In the genomic region with DNA sequence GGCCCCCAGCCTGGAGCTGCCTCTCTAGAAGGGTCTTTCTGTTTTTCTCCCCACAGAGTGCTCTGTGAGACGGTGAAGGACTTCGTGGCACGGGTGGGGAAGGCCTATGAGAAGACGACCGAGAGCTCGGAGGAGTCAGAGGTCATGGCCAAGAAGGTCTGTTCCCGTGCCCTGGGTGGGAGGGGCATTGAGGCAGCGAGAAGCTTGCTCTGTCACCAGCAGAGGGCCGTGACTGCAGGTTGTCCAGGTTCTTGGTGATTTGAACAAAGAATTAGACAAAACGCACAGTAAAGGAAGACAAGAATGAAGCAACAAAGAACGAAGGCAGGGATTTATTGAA, we compare ENCODE assay signal across 11 cellular contexts.
DNase-seq lines count a peak whose midpoint lies in the region; ATAC-seq and TF ChIP-seq lines count a peak whose summit lies in the region.
"Had no signal": no experiment of that assay in that cellular context is flagged by ENCODE, and none has a peak within 500 bp of the region (broad histone marks: within the 10 kb centered on the region; RNA-seq: fewer than 3 reads in every experiment).

No MANE protein-coding gene starts in this region.

- H3K4me2 ChIP-seq in GM23248 (ENCODE audit: unreplicated experiment): no peak overlapping the region
- H3K4me2 ChIP-seq: BLaER1 had no signal

- H3K4me3 ChIP-seq in LNCaP clone FGC (ENCODE audit: low read depth, low read length): no peak overlapping the region
- H3K4me3 ChIP-seq in GM23248: no peak overlapping the region
- H3K4me3 ChIP-seq: BLaER1 had no signal

- in situ Hi-C loops in GM23248 (cut with MboI): no loop called here

- H3K27me3 Mint-ChIP-seq in chondrocyte (ENCODE audit: low read depth): no peaks in the 10 kb centered on the region
- no peaks in the 10 kb centered on the region for H3K27me3 Mint-ChIP-seq in activated CD4-positive, alpha-beta memory T cell treated with anti-CD3 and anti-CD28 coated beads, Interleukin-2, amount 10 ng/mL, durations not matched to agents 7 days and 5 days
- H3K27me3 Mint-ChIP-seq: brain had no signal

- WGBS in GM23248 (ENCODE audit: low coverage in 1 of 2, low lambda C conversion rate in 2 of 2, missing lambda C conversion rate in 2 of 2), 2 experiments: 79 to 80% methylated on average over 11 of the region's 11 CpGs

- POLR2A ChIA-PET in activated CD4-positive, alpha-beta memory T cell treated with anti-CD3 and anti-CD28 coated beads, Interleukin-2, amount 10 ng/mL, durations not matched to agents 7 days and 5 days (lab: Charles Lee): no interaction called here

- no peaks in the 10 kb centered on the region for H3K9me3 ChIP-seq in GM23248 (ENCODE audit: low read depth)
- H3K9me3 ChIP-seq: BLaER1 had no signal

- H3K27ac ChIP-seq in GM23248: no peak overlapping the region
- H3K27ac ChIP-seq: BLaER1 had no signal

- no peaks in the 10 kb centered on the region for H3K79me2 ChIP-seq in GM23248 (ENCODE audit: insufficient read depth)

- no peak overlapping the region for H2AFZ ChIP-seq in GM23248

- H3K9me3 Mint-ChIP-seq in chondrocyte (ENCODE audit: low read depth): no peaks in the 10 kb centered on the region
- H3K9me3 Mint-ChIP-seq in activated CD4-positive, alpha-beta memory T cell treated with anti-CD3 and anti-CD28 coated beads, Interleukin-2, amount 10 ng/mL, durations not matched to agents 7 days and 5 days: no peaks in the 10 kb centered on the region
- H3K9me3 Mint-ChIP-seq: brain had no signal

- DNase-seq in activated CD4-positive, CD25-positive, alpha-beta regulatory T cell treated with anti-CD3 and anti-CD28 coated beads, Interleukin-2, amount 50 U/mL, for 72 hours: peak; percentile 16
- DNase-seq in activated CD4-positive, CD25-positive, alpha-beta regulatory T cell (lab: John Stamatoyannopoulos, UW): no peak
- DNase-seq in LNCaP clone FGC (ENCODE audit: low read depth) (no peak), chondrocyte (ENCODE audit: low spot score) (peak; percentile 69), renal cortical epithelial cell (ENCODE audit: low read depth) (peak; percentile 3), GM23248 (no peak)
- no peak for DNase-seq in activated CD4-positive, alpha-beta memory T cell treated with anti-CD3 and anti-CD28 coated beads, Interleukin-2, amount 10 ng/mL, durations not matched to agents 7 days and 5 days
- DNase-seq: NCI-H2029 treated with DMSO at 0.1 percent for 48 hours had no signal

- no peaks in the 10 kb centered on the region for H3K27me3 ChIP-seq in GM23248 (replicated peaks; ENCODE audit: insufficient read depth)
- H3K27me3 ChIP-seq: BLaER1 had no signal

- H3K4me1 Mint-ChIP-seq in chondrocyte (ENCODE audit: low read depth): peaks cover 23% of the 10 kb centered on the region
- peaks cover 6% of the 10 kb centered on the region for H3K4me1 Mint-ChIP-seq in activated CD4-positive, alpha-beta memory T cell treated with anti-CD3 and anti-CD28 coated beads, Interleukin-2, amount 10 ng/mL, durations not matched to agents 7 days and 5 days

- no peak overlapping the region for H3K9ac ChIP-seq in GM23248
- H3K9ac ChIP-seq: BLaER1 had no signal

- no peaks in the 10 kb centered on the region for H3K4me1 ChIP-seq in GM23248 (ENCODE audit: insufficient read depth)
- H3K4me1 ChIP-seq: BLaER1 had no signal

- CTCF ChIA-PET in activated CD4-positive, alpha-beta memory T cell treated with anti-CD3 and anti-CD28 coated beads, Interleukin-2, amount 10 ng/mL, durations not matched to agents 7 days and 5 days (lab: Charles Lee): interaction anchor here (1.3 to 11.6 kb wide), 2 partner anchors 22 to 45 kb away, joined by 3 to 295 read pairs; no protein-coding TSS in a partner anchor

- no peak for ATAC-seq in HG03439 (IDR thresholded peaks at IDR 0.05; ENCODE audit: unreplicated experiment)

- no peaks in the 10 kb centered on the region for H3K36me3 ChIP-seq in GM23248 (ENCODE audit: low read depth)

- H3F3A ChIP-seq in GM23248 (ENCODE audit: insufficient read depth): no peaks in the 10 kb centered on the region

- H3K27ac Mint-ChIP-seq in chondrocyte (ENCODE audit: unreplicated experiment): no peak overlapping the region
- no peak overlapping the region for H3K27ac Mint-ChIP-seq in activated CD4-positive, alpha-beta memory T cell treated with anti-CD3 and anti-CD28 coated beads, Interleukin-2, amount 10 ng/mL, durations not matched to agents 7 days and 5 days

- TF ChIP-seq CTCF in LNCaP clone FGC (IDR thresholded peaks at IDR 0.05; ENCODE audit: control insufficient read depth, extremely low read depth, insufficient read depth) (peak; percentile 36), chondrocyte (IDR thresholded peaks at IDR 0.05) (no peak)

- no peaks in the 10 kb centered on the region for H3K9me2 ChIP-seq in GM23248 (ENCODE audit: insufficient read depth)

- H3K36me3 Mint-ChIP-seq in chondrocyte (ENCODE audit: low read depth): peaks cover 35% of the 10 kb centered on the region
- peaks cover 54% of the 10 kb centered on the region for H3K36me3 Mint-ChIP-seq in activated CD4-positive, alpha-beta memory T cell treated with anti-CD3 and anti-CD28 coated beads, Interleukin-2, amount 10 ng/mL, durations not matched to agents 7 days and 5 days (ENCODE audit: low read depth)

- H4K20me1 ChIP-seq in GM23248 (ENCODE audit: insufficient read depth): no peaks in the 10 kb centered on the region

- no peak overlapping the region for H3K4me3 Mint-ChIP-seq in chondrocyte (ENCODE audit: unreplicated experiment)
- H3K4me3 Mint-ChIP-seq in activated CD4-positive, alpha-beta memory T cell treated with anti-CD3 and anti-CD28 coated beads, Interleukin-2, amount 10 ng/mL, durations not matched to agents 7 days and 5 days: no peak overlapping the region
- H3K4me3 Mint-ChIP-seq: brain had no signal

Comparison
In these comparisons a context has a peak if more than half of its experiments do, and no peak if none do; other contexts are left out.
1. DNase-seq: peak in activated CD4-positive, CD25-positive, alpha-beta regulatory T cell treated with anti-CD3 and anti-CD28 coated beads, Interleukin-2, amount 50 U/mL, for 72 hours (single experiment), chondrocyte (single experiment) and renal cortical epithelial cell (single experiment); none in activated CD4-positive, CD25-positive, alpha-beta regulatory T cell (0 of 4), LNCaP clone FGC (single experiment), GM23248 (single experiment) and activated CD4-positive, alpha-beta memory T cell treated with anti-CD3 and anti-CD28 coated beads, Interleukin-2, amount 10 ng/mL, durations not matched to agents 7 days and 5 days (single experiment).